ENCODE assay signal across 8 cellular contexts in the genomic region with DNA sequence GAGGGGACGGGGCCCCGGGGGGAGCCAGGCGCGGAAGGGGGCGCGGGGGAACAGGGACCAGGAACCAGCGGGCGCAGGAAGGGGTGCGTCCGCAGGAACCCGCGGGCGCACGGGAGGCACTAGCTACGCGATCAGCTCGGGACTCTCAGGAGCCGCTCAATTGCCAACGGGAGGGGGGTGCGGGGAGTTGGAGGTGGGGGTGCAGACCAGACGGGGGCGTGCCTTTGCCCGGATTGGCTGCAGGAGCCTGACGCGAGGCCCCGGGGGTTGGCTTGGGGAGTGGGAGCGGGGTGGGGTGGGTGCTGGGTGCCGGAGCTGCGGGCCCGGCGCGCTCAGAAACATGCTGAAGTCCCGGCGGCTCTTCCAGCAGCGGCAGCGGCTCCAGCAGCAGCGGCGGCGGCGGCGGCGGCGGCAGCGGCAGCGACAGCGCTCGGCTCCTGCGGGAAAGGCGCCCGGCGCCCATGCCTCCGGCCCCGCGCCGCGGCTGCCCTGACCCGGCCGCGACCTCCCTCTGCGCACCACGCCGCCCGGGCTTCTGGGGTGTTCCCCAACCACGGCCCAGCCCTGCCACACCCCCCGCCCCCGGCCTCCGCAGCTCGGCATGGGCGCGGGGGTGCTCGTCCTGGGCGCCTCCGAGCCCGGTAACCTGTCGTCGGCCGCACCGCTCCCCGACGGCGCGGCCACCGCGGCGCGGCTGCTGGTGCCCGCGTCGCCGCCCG. TPM values are rescaled to one million over a fixed set of nuclear protein-coding genes. Genes with fewer than 3 reads are reported as not detected.
DNase-seq lines count a peak whose midpoint lies in the region; TF ChIP-seq lines count a peak whose summit lies in the region.

ADRB1 (plus strand) TSS at position 335 of the 719 bp plus-strand sequence; CDS start at position 602, 267 bp downstream.

- H3K9me3 Mint-ChIP-seq in activated CD4-positive, alpha-beta T cell treated with anti-CD3 and anti-CD28 coated beads, Interleukin-2, amount 10 ng/mL, durations not matched to agents 7 days and 5 days: no peaks in the 10 kb centered on the region
- no peaks in the 10 kb centered on the region for H3K9me3 Mint-ChIP-seq in endodermal cell

- H3K4me1 ChIP-seq in endodermal cell (ENCODE audit: control insufficient read depth, insufficient read depth, low read length) (no peaks in the 10 kb centered on the region), mesodermal cell (ENCODE audit: control insufficient read depth, insufficient read depth, low read length, poor library complexity, severe bottlenecking) (peaks cover 8% of the 10 kb centered on the region)

- CTCF ChIA-PET in activated CD4-positive, alpha-beta T cell treated with anti-CD3 and anti-CD28 coated beads, Interleukin-2, amount 10 ng/mL, durations not matched to agents 7 days and 5 days (lab: Charles Lee): interaction anchor here (0.6 to 1.3 kb wide), 2 partner anchors 25 to 31 kb away, joined by 3 to 5 read pairs; no protein-coding TSS in a partner anchor

- H3K4me1 Mint-ChIP-seq in activated CD4-positive, alpha-beta T cell treated with anti-CD3 and anti-CD28 coated beads, Interleukin-2, amount 10 ng/mL, durations not matched to agents 7 days and 5 days: peaks cover 18% of the 10 kb centered on the region
- peaks cover 6% of the 10 kb centered on the region for H3K4me1 Mint-ChIP-seq in endodermal cell

- peaks cover 76% of the 10 kb centered on the region for H3K27me3 Mint-ChIP-seq in activated CD4-positive, alpha-beta T cell treated with anti-CD3 and anti-CD28 coated beads, Interleukin-2, amount 10 ng/mL, durations not matched to agents 7 days and 5 days
- H3K27me3 Mint-ChIP-seq in endodermal cell (ENCODE audit: insufficient read depth): peaks cover 92% of the 10 kb centered on the region

- H3K9ac ChIP-seq in endodermal cell (ENCODE audit: extremely low read depth, low read length, poor library complexity, severe bottlenecking): no peak within 1 kb of the TSS

- WGBS in endodermal cell (ENCODE audit: insufficient coverage in 1 of 2, insufficient read length in 1 of 2), 2 experiments: 1 to 3% methylated on average over 17 to 91 of the region's 91 CpGs
- 0 to 1% methylated on average over 58 to 63 of the region's 91 CpGs for WGBS in mesodermal cell (ENCODE audit: insufficient coverage in 2 of 2), 2 experiments

- H3K9me3 ChIP-seq in endodermal cell (ENCODE audit: control insufficient read depth, low read length) (no peaks in the 10 kb centered on the region), mesodermal cell (ENCODE audit: control insufficient read depth, low read length) (no peaks in the 10 kb centered on the region)

- H3K4me3 Mint-ChIP-seq in activated CD4-positive, alpha-beta T cell treated with anti-CD3 and anti-CD28 coated beads, Interleukin-2, amount 10 ng/mL, durations not matched to agents 7 days and 5 days: peak within 1 kb of the TSS; percentile 53
- peak within 1 kb of the TSS; percentile 45 for H3K4me3 Mint-ChIP-seq in endodermal cell

- POLR2A ChIA-PET in activated CD4-positive, alpha-beta T cell treated with anti-CD3 and anti-CD28 coated beads, Interleukin-2, amount 10 ng/mL, durations not matched to agents 7 days and 5 days (lab: Charles Lee): no interaction called here

- no peak within 1 kb of the TSS for H3K27ac ChIP-seq in endodermal cell (ENCODE audit: low read depth, low read length)
- no peak within 1 kb of the TSS for H3K27ac ChIP-seq in mesodermal cell (ENCODE audit: low read depth, low read length, severe bottlenecking)

- H3K27me3 ChIP-seq in H7 (ENCODE audit: control insufficient read depth, insufficient read depth, low read length) (peaks cover 66% of the 10 kb centered on the region), endodermal cell (ENCODE audit: control insufficient read depth, insufficient read depth, low read length, poor library complexity, severe bottlenecking) (peaks cover 99% of the 10 kb centered on the region)

- H3K36me3 Mint-ChIP-seq in activated CD4-positive, alpha-beta T cell treated with anti-CD3 and anti-CD28 coated beads, Interleukin-2, amount 10 ng/mL, durations not matched to agents 7 days and 5 days (ENCODE audit: low read depth): peaks cover 3% of the 10 kb centered on the region
- H3K36me3 Mint-ChIP-seq in endodermal cell (ENCODE audit: low read depth): no peaks in the 10 kb centered on the region

- H3K27ac Mint-ChIP-seq in activated CD4-positive, alpha-beta T cell treated with anti-CD3 and anti-CD28 coated beads, Interleukin-2, amount 10 ng/mL, durations not matched to agents 7 days and 5 days: no peak within 1 kb of the TSS
- no peak within 1 kb of the TSS for H3K27ac Mint-ChIP-seq in endodermal cell

- DNase-seq in EL (peak; percentile 84), H7 (peak; percentile 91), NCI-H1436 treated with DMSO at 0.1 percent for 48 hours (lab: John Stamatoyannopoulos, UW) (peak; percentile 12), endodermal cell (peak; percentile 93), superior temporal gyrus (ENCODE audit: extremely low spot score) (peak; percentile 65), NCI-H446 (lab: John Stamatoyannopoulos, UW) (no peak)
- peak; percentile 23 for DNase-seq in activated CD4-positive, alpha-beta T cell treated with anti-CD3 and anti-CD28 coated beads, Interleukin-2, amount 10 ng/mL, durations not matched to agents 7 days and 5 days

- no peaks in the 10 kb centered on the region for H3K36me3 ChIP-seq in H7 (replicated peaks; ENCODE audit: control insufficient read depth, insufficient read depth, low read length)
- no peaks in the 10 kb centered on the region for H3K36me3 ChIP-seq in endodermal cell (ENCODE audit: control insufficient read depth, insufficient read depth, low read length)
- H3K36me3 ChIP-seq in mesodermal cell (ENCODE audit: control insufficient read depth, insufficient read depth, low read length): no peaks in the 10 kb centered on the region

- no peak for TF ChIP-seq CTCF in endodermal cell (conservative IDR thresholded peaks at IDR 0.05)

- H3K4me3 ChIP-seq in H7 (ENCODE audit: insufficient read depth, low read depth, low read length) (peak within 1 kb of the TSS; percentile 39), endodermal cell (ENCODE audit: low read length) (peak within 1 kb of the TSS; percentile 62), mesodermal cell (ENCODE audit: extremely low read depth, insufficient read depth, low read length, poor library complexity, severe bottlenecking) (peak within 1 kb of the TSS; percentile 53)

RNA-seq across cellular contexts. Expression of gene ADRB1, which starts in this region (rescaled TPM):
- 0.24 TPM in 1 of 2 replicates, not detected in the other for total RNA-seq in H7 (2014; rRNA removed; shearing (Covaris generic))
- total RNA-seq in activated CD4-positive, alpha-beta T cell treated with anti-CD3 and anti-CD28 coated beads, Interleukin-2, amount 10 ng/mL, durations not matched to agents 7 days and 5 days: not detected
- total RNA-seq in endodermal cell: not detected
- 0.11 TPM for polyA plus RNA-seq in endodermal cell (2013, experiment 1 of 2)
- polyA plus RNA-seq in endodermal cell (2013, experiment 2 of 2): not detected
- 0.29 TPM for polyA plus RNA-seq in mesodermal cell (2013, experiment 1 of 2)
- polyA plus RNA-seq in mesodermal cell (2013, experiment 2 of 2): not detected

Comparison
In these comparisons a context has a peak if more than half of its experiments do, and no peak if none do; other contexts are left out.
1. Peak in DNase-seq and H3K4me3 ChIP-seq in H7; RNA of the gene not detected or under 1 TPM.
2. Peak in DNase-seq in activated CD4-positive, alpha-beta T cell treated with anti-CD3 and anti-CD28 coated beads, Interleukin-2, amount 10 ng/mL, durations not matched to agents 7 days and 5 days; RNA of the gene not detected or under 1 TPM.
3. Peak in DNase-seq and H3K4me3 ChIP-seq in endodermal cell; RNA of the gene not detected or under 1 TPM.
4. DNase-seq: peak in EL (single experiment), NCI-H1436 treated with DMSO at 0.1 percent for 48 hours (single experiment) and superior temporal gyrus (single experiment); none in NCI-H446 (0 of 2).
5. Peak in every context shown above with its lines, with median percentiles within 50 percentile points of each other: H3K4me3 ChIP-seq.